Comparison of ENCODE assay signal across 8 cellular contexts in genomic region chr19:860481-861098, GRCh38. TPM values are rescaled to one million over a fixed set of nuclear protein-coding genes. Genes with fewer than 3 reads are reported as not detected.
A peak's percentile ranks its signal among the peaks of the same experiment; 100 is the strongest.
DNase-seq lines count a peak whose midpoint lies in the region; ATAC-seq, FAIRE-seq and TF ChIP-seq lines count a peak whose summit lies in the region.

No MANE protein-coding gene starts in this region.

- H3K27ac Mint-ChIP-seq in T-cell = no peak overlapping the region

- peaks cover 25 to 63% of the 10 kb centered on the region in 2 experiments for H3K4me1 ChIP-seq in K562 (replicated peaks in 1 of 2; ENCODE audit: control insufficient read depth in 2 of 2, insufficient read depth in 2 of 2, low read length in 2 of 2)

- no peaks in the 10 kb centered on the region for H3K9me3 Mint-ChIP-seq in T-cell

- no peaks in the 10 kb centered on the region for H3K9me1 ChIP-seq in K562 (ENCODE audit: control insufficient read depth, insufficient read depth, low read length)

- no peaks in the 10 kb centered on the region for H4K20me1 ChIP-seq in K562 (replicated peaks; ENCODE audit: control insufficient read depth, insufficient read depth, low read length)

- TF ChIP-seq CTCF in K562 (IDR thresholded peaks at IDR 0.05 in 2 of 3, conservative IDR thresholded peaks at IDR 0.05 in 1 of 3; ENCODE audit: insufficient read depth in 2 of 3, low read depth in 1 of 3, low read length in 3 of 3) = peak in 2 of 3 experiments; percentile 45 to 55; a peak in 4 of 6 replicates

- peak; percentile 90 for FAIRE-seq in HTR-8/SVneo (lab: Jason Lieb, UNC)
- peak; percentile 79 for FAIRE-seq in K562 (lab: Jason Lieb, UNC)

- CTCF ChIA-PET in T-cell (lab: Charles Lee) = interaction anchor here in 1 of 2 donors (0.6 kb wide), 1 partner anchor 820 kb away, joined by 3 read pairs; no protein-coding TSS in a partner anchor
- CTCF ChIA-PET in K562 (lab: Yijun Ruan, JAX; ENCODE audit: low intra/inter-chr PET ratio) = interaction anchor here (1.0 to 1.3 kb wide), 2 partner anchors 90 to 123 kb away, joined by 4 to 8 read pairs; partner anchors contain the start of gene WDR18

- no peaks in the 10 kb centered on the region for H3K9me3 ChIP-seq in K562 (replicated peaks; ENCODE audit: control insufficient read depth, insufficient read depth, low read depth, low read length)

- peak overlapping the region; percentile 81 for H3K4me2 ChIP-seq in K562 (ENCODE audit: insufficient read depth, low read length)

- no peaks in the 10 kb centered on the region for H3K36me3 Mint-ChIP-seq in T-cell

- WGBS in K562 (ENCODE audit: insufficient coverage, low coverage, missing lambda C conversion rate) = 2% methylated on average over 23 of the region's 76 CpGs

- peak overlapping the region; percentile 82 for H3K27ac ChIP-seq in K562 (ENCODE audit: extremely low read depth, low read depth, low read length)

- BruUV-seq in K562 (replicated peaks; lab: Mats Ljungman, UMichigan) = no TSS peak

- H3K4me1 Mint-ChIP-seq in T-cell = peaks cover 17 to 23% (median 19%) of the 10 kb centered on the region in 3 donors

- peak overlapping the region; percentile 73 to 90 for H3K9ac ChIP-seq in K562 (ENCODE audit: insufficient read depth in 1 of 2, low read depth in 2 of 2, low read length in 2 of 2)

- H2AFZ ChIP-seq in K562 (ENCODE audit: low read depth, low read length) = peak overlapping the region; percentile 91

- peak overlapping the region in 2 of 3 donors; percentile 19 to 45 for H3K4me3 Mint-ChIP-seq in T-cell

- H3K4me3 ChIP-seq in K562 = peak overlapping the region; percentile 62

- in situ Hi-C loops in K562 (cut with MboI) = no loop called here

- intact Hi-C loops in K562 (cut with micrococcal nuclease) = loop anchor here (5.0 kb wide), 2 partner anchors 122 to 382 kb away; partner anchors contain the start of genes ATP5F1D and WDR18

- DNase-seq in COR-L47 (lab: John Stamatoyannopoulos, UW) = peak; percentile 82
- no peak for DNase-seq in HTR-8/SVneo (ENCODE audit: insufficient read length, low spot score)
- peak in 32 of 34 experiments; percentile 20 to 71 (median 51) for DNase-seq in T-cell
- DNase-seq in K562 (ENCODE audit: extremely low read depth in 1 of 4, low spot score in 3 of 4) = peak; percentile 90 to 94 (median 92)
- peak; percentile 85 for DNase-seq in islet precursor cell
- peak; percentile 46 for DNase-seq in stimulated activated CD4-positive, alpha-beta T cell treated with anti-CD3 and anti-CD28 coated beads, Interleukin-4, amount 100 ng/mL, for 24 hours

- POLR2A ChIA-PET in T-cell (lab: Charles Lee) (interaction anchor here (0.7 kb wide), 2 partner anchors 43 to 96 kb away, joined by 4 to 5 read pairs; no protein-coding TSS in a partner anchor), K562 (lab: Yijun Ruan, JAX) (interaction anchor here (0.6 kb wide), 2 partner anchors 56 to 409 kb away, joined by 3 read pairs; partner anchors contain the start of gene CIRBP)

- no peaks in the 10 kb centered on the region for H3K27me3 ChIP-seq in K562 (ENCODE audit: control insufficient read depth in 2 of 2, insufficient read depth in 2 of 2, low read length in 2 of 2)

- TF ChIP-seq EP300 in K562 (IDR thresholded peaks at IDR 0.05; ENCODE audit: low read length) = no peak

- TF ChIP-seq RAD21 in K562 (CRISPR knock-in tag; conservative IDR thresholded peaks at IDR 0.05 in 1 of 2, IDR thresholded peaks at IDR 0.05 in 1 of 2) = peak; percentile 30; a peak in 2 of 4 replicates

- TF ChIP-seq POLR2A in K562 (conservative IDR thresholded peaks at IDR 0.05) = peak; percentile 81

- peaks cover 12% of the 10 kb centered on the region for H3K79me2 ChIP-seq in K562 (ENCODE audit: control insufficient read depth, insufficient read depth, low read length)

- peaks cover 0 to 7% of the 10 kb centered on the region in 2 donors for H3K27me3 Mint-ChIP-seq in T-cell

- peaks cover 13% of the 10 kb centered on the region; the same call in 1 of the 3 replicates for H3K36me3 ChIP-seq in K562 (ENCODE audit: control insufficient read depth, insufficient read depth, low read length)

- peak; percentile 46 to 52 (median 48) for ATAC-seq in T-cell (replicated peaks in 1 of 4)
- peak; percentile 78 for ATAC-seq in K562
- ATAC-seq in HG03135 (IDR thresholded peaks at IDR 0.05; ENCODE audit: unreplicated experiment) = no peak
- ATAC-seq in GM19023 (IDR thresholded peaks at IDR 0.05; ENCODE audit: unreplicated experiment) = no peak

RNA-seq across cellular contexts. Expression of gene CFD, which starts 1.1 kb away (rescaled TPM):
- 10 to 100 TPM in 1 of 5 donors, 1 to 10 TPM in 4; 2.8 to 10.3 (median 5.6) TPM for total RNA-seq in T-cell
- total RNA-seq in K562 (2011; cell fraction: chromatin; rRNA removed; ENCODE audit: low replicate concordance) = 11.2 and 25.3 TPM in 2 replicates
- total RNA-seq in K562 (2011; cell fraction: nucleolus; rRNA removed) = 23.0 and 26.8 TPM in 2 replicates
- total RNA-seq in K562 (2011; cell fraction: nucleoplasm; rRNA removed) = 13.6 and 23.8 TPM in 2 replicates
- total RNA-seq in K562 (2014; rRNA removed) = 59.4 and 80.2 TPM in 2 replicates
- total RNA-seq in K562 (2014; rRNA removed; fragmentation: Illumina TruSeq; extraction: Trizol) = 3.1 TPM in 2 replicates
- 7.6 and 9.6 TPM in 2 replicates for total RNA-seq in K562 (2015; rRNA removed; fragmentation: Illumina TruSeq; extraction: Trizol)
- total RNA-seq in K562 (2021) = 49.3 and 50.9 TPM in 2 replicates
- 8.5 and 12.1 TPM in 2 replicates for polyA plus RNA-seq in K562 (2011; rRNA removed)
- polyA plus RNA-seq in K562 (2011; cell fraction: cytosol; rRNA removed) = 26.8 and 158 TPM in 2 replicates
- 8.1 and 19.5 TPM in 2 replicates for polyA plus RNA-seq in K562 (2011; cell fraction: nucleus; rRNA removed)
- polyA plus RNA-seq in K562 (2012) = 35.9 and 45.0 TPM in 2 replicates
- 2.6 and 3.6 TPM in 2 replicates for polyA plus RNA-seq in K562 (2014; fragmentation: Illumina TruSeq; extraction: Trizol)
- polyA plus RNA-seq in K562 (2014; fragmentation: Nextera tagmentation; extraction: Ambion mirVana) = under 1 TPM; 0.52 to 0.63 TPM
- 52.0 and 54.1 TPM in 2 replicates for polyA plus RNA-seq in K562 (2014; rRNA removed)
- polyA minus RNA-seq in K562 (2011; rRNA and poly(A)+ RNA removed) = 1.4 and 2.4 TPM in 2 replicates
- polyA minus RNA-seq in K562 (2011; cell fraction: cytosol; rRNA and poly(A)+ RNA removed) = 20.8 and 31.8 TPM in 2 replicates
- polyA minus RNA-seq in K562 (2011; cell fraction: nucleus; rRNA and poly(A)+ RNA removed) = 6.1 and 7.4 TPM in 2 replicates

RNA-seq across cellular contexts. Expression of gene ELANE, which starts 8.5 kb away (rescaled TPM):
- total RNA-seq in T-cell = under 1 TPM in 1 of 5 donors, not detected in 4; 0.83 TPM
- total RNA-seq in K562 (2011; cell fraction: chromatin; rRNA removed; ENCODE audit: low replicate concordance) = not detected in 2 replicates
- total RNA-seq in K562 (2011; cell fraction: nucleolus; rRNA removed) = not detected in 2 replicates
- not detected in 2 replicates for total RNA-seq in K562 (2011; cell fraction: nucleoplasm; rRNA removed)
- total RNA-seq in K562 (2014; rRNA removed) = 0.37 TPM in 1 of 2 replicates, not detected in the other
- total RNA-seq in K562 (2014; rRNA removed; fragmentation: Illumina TruSeq; extraction: Trizol) = not detected in 2 replicates
- not detected in 2 replicates for total RNA-seq in K562 (2015; rRNA removed; fragmentation: Illumina TruSeq; extraction: Trizol)
- total RNA-seq in K562 (2021) = not detected in 2 replicates
- polyA plus RNA-seq in K562 (2011; rRNA removed) = not detected in 2 replicates
- polyA plus RNA-seq in K562 (2011; cell fraction: cytosol; rRNA removed) = not detected in 2 replicates
- polyA plus RNA-seq in K562 (2011; cell fraction: nucleus; rRNA removed) = not detected in 2 replicates
- not detected in 2 replicates for polyA plus RNA-seq in K562 (2012)
- not detected in 2 replicates for polyA plus RNA-seq in K562 (2014; fragmentation: Illumina TruSeq; extraction: Trizol)
- not detected for polyA plus RNA-seq in K562 (2014; fragmentation: Nextera tagmentation; extraction: Ambion mirVana)
- not detected in 2 replicates for polyA plus RNA-seq in K562 (2014; rRNA removed)
- not detected in 2 replicates for polyA minus RNA-seq in K562 (2011; rRNA and poly(A)+ RNA removed)
- not detected in 2 replicates for polyA minus RNA-seq in K562 (2011; cell fraction: cytosol; rRNA and poly(A)+ RNA removed)
- polyA minus RNA-seq in K562 (2011; cell fraction: nucleus; rRNA and poly(A)+ RNA removed) = not detected in 2 replicates

RNA-seq across cellular contexts. Expression of gene PRTN3, which starts 19.8 kb away (rescaled TPM):
- total RNA-seq in T-cell (under 1 TPM in 1 of 5 donors, not detected in 4; 0.50 TPM), K562 (2014; rRNA removed) (0.14 and 0.69 TPM in 2 replicates), K562 (2014; rRNA removed; fragmentation: Illumina TruSeq; extraction: Trizol) (0.19 TPM in 1 of 2 replicates, not detected in the other), K562 (2015; rRNA removed; fragmentation: Illumina TruSeq; extraction: Trizol) (0.36 and 0.41 TPM in 2 replicates), K562 (2021) (0.60 and 0.86 TPM in 2 replicates)
- not detected in 2 replicates for total RNA-seq in K562 (2011; cell fraction: chromatin; rRNA removed; ENCODE audit: low replicate concordance)
- 0.50 TPM in 1 of 2 replicates, not detected in the other for total RNA-seq in K562 (2011; cell fraction: nucleolus; rRNA removed)
- total RNA-seq in K562 (2011; cell fraction: nucleoplasm; rRNA removed) = 0.37 TPM in 1 of 2 replicates, not detected in the other
- polyA plus RNA-seq in K562 (2011; rRNA removed) (0.60 and 1.4 TPM in 2 replicates), K562 (2014; fragmentation: Illumina TruSeq; extraction: Trizol) (0.25 and 0.43 TPM in 2 replicates), K562 (2014; fragmentation: Nextera tagmentation; extraction: Ambion mirVana) (not detected), K562 (2014; rRNA removed) (0.50 TPM in 1 of 2 replicates, not detected in the other)
- 3.3 and 5.8 TPM in 2 replicates for polyA plus RNA-seq in K562 (2011; cell fraction: cytosol; rRNA removed)
- 1.3 and 1.6 TPM in 2 replicates for polyA plus RNA-seq in K562 (2011; cell fraction: nucleus; rRNA removed)
- polyA plus RNA-seq in K562 (2012) = 0.55 and 1.3 TPM in 2 replicates
- not detected in 2 replicates for polyA minus RNA-seq in K562 (2011; rRNA and poly(A)+ RNA removed)
- 1.4 TPM in 1 of 2 replicates, not detected in the other for polyA minus RNA-seq in K562 (2011; cell fraction: cytosol; rRNA and poly(A)+ RNA removed)
- polyA minus RNA-seq in K562 (2011; cell fraction: nucleus; rRNA and poly(A)+ RNA removed) = not detected in 2 replicates

RNA-seq across cellular contexts. Expression of gene MED16, which starts 32.4 kb away (rescaled TPM):
- 100 to 1,000 TPM in 1 of 5 donors, 10 to 100 TPM in 4; 55.0 to 105 (median 92.4) TPM for total RNA-seq in T-cell
- total RNA-seq in K562 (2011; cell fraction: chromatin; rRNA removed; ENCODE audit: low replicate concordance) = 28.6 and 108 TPM in 2 replicates
- total RNA-seq in K562 (2011; cell fraction: nucleolus; rRNA removed) = 71.0 and 80.0 TPM in 2 replicates
- total RNA-seq in K562 (2011; cell fraction: nucleoplasm; rRNA removed) = 33.8 and 41.3 TPM in 2 replicates
- total RNA-seq in K562 (2014; rRNA removed) = 15.6 and 22.1 TPM in 2 replicates
- 1.2 and 1.8 TPM in 2 replicates for total RNA-seq in K562 (2014; rRNA removed; fragmentation: Illumina TruSeq; extraction: Trizol)
- 8.6 and 9.3 TPM in 2 replicates for total RNA-seq in K562 (2015; rRNA removed; fragmentation: Illumina TruSeq; extraction: Trizol)
- 59.6 and 59.9 TPM in 2 replicates for total RNA-seq in K562 (2021)
- polyA plus RNA-seq in K562 (2011; rRNA removed) = 10.3 and 26.2 TPM in 2 replicates
- 36.6 and 87.3 TPM in 2 replicates for polyA plus RNA-seq in K562 (2011; cell fraction: cytosol; rRNA removed)
- polyA plus RNA-seq in K562 (2011; cell fraction: nucleus; rRNA removed) = 34.7 and 60.1 TPM in 2 replicates
- polyA plus RNA-seq in K562 (2012) = 34.1 and 52.5 TPM in 2 replicates
- 7.1 and 20.0 TPM in 2 replicates for polyA plus RNA-seq in K562 (2014; fragmentation: Illumina TruSeq; extraction: Trizol)
- polyA plus RNA-seq in K562 (2014; fragmentation: Nextera tagmentation; extraction: Ambion mirVana) = 1 to 10 TPM in 1 of 2 experiments, under 1 TPM in 1; 0.89 to 1.3 TPM
- 21.2 and 30.2 TPM in 2 replicates for polyA plus RNA-seq in K562 (2014; rRNA removed)
- 10.3 and 15.6 TPM in 2 replicates for polyA minus RNA-seq in K562 (2011; rRNA and poly(A)+ RNA removed)
- 72.1 and 84.4 TPM in 2 replicates for polyA minus RNA-seq in K562 (2011; cell fraction: cytosol; rRNA and poly(A)+ RNA removed)
- polyA minus RNA-seq in K562 (2011; cell fraction: nucleus; rRNA and poly(A)+ RNA removed) = 33.7 and 37.4 TPM in 2 replicates

RNA-seq across cellular contexts. Expression of gene RNU6-9, which starts 32.7 kb away (rescaled TPM):
- not detected for total RNA-seq in T-cell
- not detected in 2 replicates for total RNA-seq in K562 (2011; cell fraction: chromatin; rRNA removed; ENCODE audit: low replicate concordance)
- total RNA-seq in K562 (2011; cell fraction: nucleolus; rRNA removed) = not detected in 2 replicates
- not detected in 2 replicates for total RNA-seq in K562 (2011; cell fraction: nucleoplasm; rRNA removed)
- total RNA-seq in K562 (2014; rRNA removed) = not detected in 2 replicates
- not detected in 2 replicates for total RNA-seq in K562 (2014; rRNA removed; fragmentation: Illumina TruSeq; extraction: Trizol)
- total RNA-seq in K562 (2015; rRNA removed; fragmentation: Illumina TruSeq; extraction: Trizol) = not detected in 2 replicates
- total RNA-seq in K562 (2021) = not detected in 2 replicates
- not detected in 2 replicates for polyA plus RNA-seq in K562 (2011; rRNA removed)
- polyA plus RNA-seq in K562 (2011; cell fraction: cytosol; rRNA removed) = not detected in 2 replicates
- not detected in 2 replicates for polyA plus RNA-seq in K562 (2011; cell fraction: nucleus; rRNA removed)
- polyA plus RNA-seq in K562 (2012) = not detected in 2 replicates
- polyA plus RNA-seq in K562 (2014; fragmentation: Illumina TruSeq; extraction: Trizol) = not detected in 2 replicates
- not detected for polyA plus RNA-seq in K562 (2014; fragmentation: Nextera tagmentation; extraction: Ambion mirVana)
- polyA plus RNA-seq in K562 (2014; rRNA removed) = not detected in 2 replicates
- polyA minus RNA-seq in K562 (2011; rRNA and poly(A)+ RNA removed) = under 0.01 TPM in 2 replicates
- polyA minus RNA-seq in K562 (2011; cell fraction: cytosol; rRNA and poly(A)+ RNA removed) = 667 TPM in 1 of 2 replicates, not detected in the other
- polyA minus RNA-seq in K562 (2011; cell fraction: nucleus; rRNA and poly(A)+ RNA removed) = under 0.01 TPM in 1 of 2 replicates, not detected in the other

Comparison
In these comparisons a context has a peak if more than half of its experiments do, and no peak if none do; other contexts are left out.
1. ATAC-seq: peak in T-cell (4 of 4) and K562 (single experiment); none in HG03135 (single experiment) and GM19023 (single experiment).